27 cellular contexts compared by ENCODE assay signal in genomic region chr7:68409851-68410250, GRCh38.
"Had no signal": no experiment of that assay in that cellular context is flagged by ENCODE, and none has a peak within 500 bp of the region (broad histone marks: within the 10 kb centered on the region; RNA-seq: fewer than 3 reads in every experiment).

No MANE protein-coding gene starts in this region.

- H3K4me1 ChIP-seq: esophagus muscularis mucosa, gastroesophageal sphincter, heart left ventricle, lower lobe of right lung, psoas muscle, sigmoid colon, stomach, testis, tibial artery, upper lobe of left lung had no signal

- H3K36me3 Mint-ChIP-seq: immature natural killer cell; stimulated activated effector memory CD8-positive, alpha-beta T cell treated with anti-CD3 and anti-CD28 coated beads, Interleukin-12 subunit alpha, Interleukin-12 subunit beta, amount 100 ng/mL, for 72 hours had no signal

- H3K36me3 ChIP-seq: esophagus muscularis mucosa, gastroesophageal sphincter, heart left ventricle, lower lobe of right lung, ovary, sigmoid colon, stomach, tibial artery, upper lobe of left lung had no signal

- H3K27me3 Mint-ChIP-seq: naive thymus-derived CD8-positive, alpha-beta T cell had no signal

- H3K9me3 ChIP-seq: esophagus muscularis mucosa, gastroesophageal sphincter, heart left ventricle, lower lobe of right lung, ovary, psoas muscle, sigmoid colon, testis, tibial artery, upper lobe of left lung had no signal

- H3K27me3 ChIP-seq: esophagus muscularis mucosa, foreskin keratinocyte, gastroesophageal sphincter, hepatocyte, ovary, sigmoid colon, stomach, testis, tibial artery, upper lobe of left lung had no signal

- DNase-seq: dorsolateral prefrontal cortex; effector CD4-positive, alpha-beta T cell; endodermal cell; foreskin keratinocyte; heart left ventricle; immature natural killer cell; left ventricle myocardium superior; lower lobe of right lung; naive thymus-derived CD8-positive, alpha-beta T cell; nephron progenitor cell; occipital lobe; ovary; posterior cingulate gyrus; psoas muscle; right cardiac atrium; sigmoid colon; stimulated activated CD4-positive, alpha-beta T cell treated with anti-CD3 and anti-CD28 coated beads, Interleukin-2, amount 100 ng/mL, for 24 hours; stimulated activated CD4-positive, alpha-beta T cell treated with anti-CD3 and anti-CD28 coated beads, Interleukin-4, amount 100 ng/mL, for 24 hours; stimulated activated naive CD4-positive, alpha-beta T cell treated with Interleukin-2 at 50 U/mL for 16 hours; stomach; testis; tibial artery; upper lobe of left lung had no signal

- H3K4me1 Mint-ChIP-seq: immature natural killer cell; naive thymus-derived CD8-positive, alpha-beta T cell; stimulated activated effector memory CD8-positive, alpha-beta T cell treated with anti-CD3 and anti-CD28 coated beads, Interleukin-12 subunit alpha, Interleukin-12 subunit beta, amount 100 ng/mL, for 72 hours had no signal

- H3K4me3 Mint-ChIP-seq: endodermal cell; immature natural killer cell; naive thymus-derived CD8-positive, alpha-beta T cell; nephron progenitor cell; stimulated activated effector memory CD8-positive, alpha-beta T cell treated with anti-CD3 and anti-CD28 coated beads, Interleukin-12 subunit alpha, Interleukin-12 subunit beta, amount 100 ng/mL, for 72 hours had no signal

- H3K27ac Mint-ChIP-seq: endodermal cell; immature natural killer cell; naive thymus-derived CD8-positive, alpha-beta T cell; nephron progenitor cell; stimulated activated effector memory CD8-positive, alpha-beta T cell treated with anti-CD3 and anti-CD28 coated beads, Interleukin-12 subunit alpha, Interleukin-12 subunit beta, amount 100 ng/mL, for 72 hours had no signal

- ATAC-seq: foreskin keratinocyte; gastroesophageal sphincter; heart left ventricle; left ventricle myocardium superior; lower lobe of right lung; naive thymus-derived CD8-positive, alpha-beta T cell; psoas muscle; right cardiac atrium; stimulated activated effector memory CD8-positive, alpha-beta T cell treated with anti-CD3 and anti-CD28 coated beads, Interleukin-12 subunit alpha, Interleukin-12 subunit beta, amount 100 ng/mL, for 72 hours had no signal

- H3K4me3 ChIP-seq: dorsolateral prefrontal cortex, esophagus muscularis mucosa, gastroesophageal sphincter, heart left ventricle, hepatocyte, lower lobe of right lung, ovary, psoas muscle, sigmoid colon, stomach, testis, tibial artery, upper lobe of left lung had no signal
